In the genomic region with DNA sequence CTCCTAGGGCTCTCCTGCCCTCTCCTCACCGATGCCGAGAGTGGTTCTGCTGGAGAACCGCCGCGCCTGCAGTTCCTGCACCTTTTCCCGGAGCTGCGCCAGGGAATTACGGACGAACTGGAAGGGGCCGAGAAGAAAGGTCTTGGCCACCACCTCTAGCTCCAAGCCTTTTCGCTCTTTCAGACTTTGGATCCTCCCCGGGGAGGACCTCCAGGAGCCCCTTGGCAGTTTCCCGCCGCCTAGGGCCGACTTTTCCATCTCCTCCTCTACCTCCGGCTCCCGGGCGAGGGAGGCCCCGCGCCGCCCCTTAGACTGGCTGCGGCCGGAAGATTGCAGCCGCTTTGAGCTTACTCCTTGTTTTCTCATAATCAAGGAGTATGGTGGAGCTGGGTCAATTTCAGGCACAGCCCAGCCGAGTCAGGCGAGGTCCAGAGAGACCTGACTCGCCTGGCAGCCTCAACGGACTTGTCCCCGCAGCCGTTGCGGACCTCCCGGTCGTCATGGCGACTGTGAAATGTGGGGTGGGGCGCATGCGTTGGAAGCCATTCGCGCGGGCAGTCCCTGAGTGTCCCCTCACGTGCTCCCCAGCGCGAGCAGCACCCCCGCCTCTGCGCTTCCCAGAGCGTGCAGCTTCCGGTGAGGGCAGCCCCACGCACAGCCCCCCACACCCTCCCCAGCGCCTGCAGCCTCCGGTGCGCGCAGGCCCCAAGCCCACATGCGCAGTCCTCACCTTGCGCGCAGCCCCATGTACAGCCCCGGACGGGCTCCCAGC, we compare ENCODE assay signal across 8 cellular contexts. TPM values are rescaled to one million over a fixed set of nuclear protein-coding genes. Genes with fewer than 3 reads are reported as not detected.
DNase-seq lines count a peak whose midpoint lies in the region; ATAC-seq and TF ChIP-seq lines count a peak whose summit lies in the region.

A gene (minus strand): TSS at position 466 of the 772 bp plus-strand sequence. CDS start 100 bp downstream, at position 366.

- TF ChIP-seq CTCF in GM10266 (IDR thresholded peaks at IDR 0.05; ENCODE audit: control insufficient read depth, insufficient read depth, low read depth, missing control alignments) (no peak), fibroblast of mammary gland (conservative IDR thresholded peaks at IDR 0.05; ENCODE audit: control insufficient read depth, insufficient read depth, low read depth, low read length) (no peak)

- H3K4me3 Mint-ChIP-seq in stimulated activated naive B cell treated with anti-CD40 and anti-IgM and Interleukin-4, amounts not matched to agents 10 μg/mL and 1 μg/mL and 100 μg/mL, for 72 hours: peak within 1 kb of the TSS; percentile 92 to 93

- H3K9me3 Mint-ChIP-seq in stimulated activated naive B cell treated with anti-CD40 and anti-IgM and Interleukin-4, amounts not matched to agents 10 μg/mL and 1 μg/mL and 100 μg/mL, for 72 hours: no peaks in the 10 kb centered on the region

- no peaks in the 10 kb centered on the region for H3K36me3 Mint-ChIP-seq in stimulated activated naive B cell treated with anti-CD40 and anti-IgM and Interleukin-4, amounts not matched to agents 10 μg/mL and 1 μg/mL and 100 μg/mL, for 72 hours

- DNase-seq in GM10266 (ENCODE audit: extremely low spot score) (peak; percentile 18), NCI-H510A treated with DMSO at 0.1 percent for 48 hours (lab: John Stamatoyannopoulos, UW) (peak; percentile 57), fibroblast of mammary gland (ENCODE audit: low read depth) (peak; percentile 15), myocyte (ENCODE audit: low read depth) (peak; percentile 85)
- peak; percentile 57 to 63 for DNase-seq in activated T-cell treated with anti-CD3 and anti-CD28 coated beads, Interleukin-2, amount 50 U/mL, for 48 hours
- peak; percentile 46 for DNase-seq in stimulated activated naive B cell treated with anti-CD40 and anti-IgM and Interleukin-4, amounts not matched to agents 10 μg/mL and 1 μg/mL and 100 μg/mL, for 72 hours

- H3K27me3 Mint-ChIP-seq in stimulated activated naive B cell treated with anti-CD40 and anti-IgM and Interleukin-4, amounts not matched to agents 10 μg/mL and 1 μg/mL and 100 μg/mL, for 72 hours: peaks cover 21 to 30% of the 10 kb centered on the region in 2 donors

- ATAC-seq in HG03064 (IDR thresholded peaks at IDR 0.05; ENCODE audit: low read depth, unreplicated experiment) (peak; percentile 85), HG02763 (IDR thresholded peaks at IDR 0.05; ENCODE audit: unreplicated experiment) (no peak)
- ATAC-seq in stimulated activated naive B cell treated with anti-CD40 and anti-IgM and Interleukin-4, amounts not matched to agents 10 μg/mL and 1 μg/mL and 100 μg/mL, for 72 hours (replicated peaks): peak; percentile 84 to 91

- H3K4me3 ChIP-seq in fibroblast of mammary gland (ENCODE audit: control insufficient read depth, low read depth, low read length): peak within 1 kb of the TSS; percentile 55

- H3K4me1 Mint-ChIP-seq in stimulated activated naive B cell treated with anti-CD40 and anti-IgM and Interleukin-4, amounts not matched to agents 10 μg/mL and 1 μg/mL and 100 μg/mL, for 72 hours: peaks cover 13 to 30% of the 10 kb centered on the region in 2 donors

- peak within 1 kb of the TSS; percentile 62 for H3K27ac Mint-ChIP-seq in stimulated activated naive B cell treated with anti-CD40 and anti-IgM and Interleukin-4, amounts not matched to agents 10 μg/mL and 1 μg/mL and 100 μg/mL, for 72 hours

RNA-seq across cellular contexts. Expression of the gene that starts here (rescaled TPM):
- total RNA-seq in myocyte: 2.8 and 3.3 TPM in 2 replicates
- 1.7 TPM for polyA plus RNA-seq in myocyte (2012)

Comparison
In these comparisons a context has a peak if more than half of its experiments do, and no peak if none do; other contexts are left out.
1. DNase-seq: peak in every context shown above with its lines; median percentile 85 in myocyte; 60 in activated T-cell treated with anti-CD3 and anti-CD28 coated beads, Interleukin-2, amount 50 U/mL, for 48 hours; 57 in NCI-H510A treated with DMSO at 0.1 percent for 48 hours; 46 in stimulated activated naive B cell treated with anti-CD40 and anti-IgM and Interleukin-4, amounts not matched to agents 10 μg/mL and 1 μg/mL and 100 μg/mL, for 72 hours; 18 in GM10266; 15 in fibroblast of mammary gland.